Comparison of ENCODE assay signal across 17 cellular contexts in the genomic region with DNA sequence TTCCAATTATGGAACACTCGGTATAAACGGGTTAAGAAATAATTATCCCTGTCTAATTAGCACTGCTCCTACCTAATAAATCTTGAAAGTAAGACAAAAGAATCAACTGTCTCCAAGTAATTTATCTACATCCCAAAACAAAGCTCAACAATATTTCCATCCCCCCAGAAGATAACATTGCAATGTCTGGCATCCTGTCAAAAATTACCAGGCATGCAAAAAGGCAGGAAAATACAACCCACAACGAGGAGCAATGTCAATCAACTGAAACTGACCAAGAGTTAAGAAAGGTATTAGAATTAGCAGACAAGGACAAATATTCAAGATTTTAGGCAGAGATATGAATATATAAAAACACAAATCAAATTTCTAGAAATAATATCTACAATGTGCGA.
"Had no signal": no experiment of that assay in that cellular context is flagged by ENCODE, and none has a peak within 500 bp of the region (broad histone marks: within the 10 kb centered on the region; RNA-seq: fewer than 3 reads in every experiment).

No MANE protein-coding gene starts in this region.

- ATAC-seq: body of pancreas, left colon, lower lobe of right lung, right lobe of liver, T-cell had no signal

- H3K27ac ChIP-seq: body of pancreas, lower lobe of right lung, prostate gland, right lobe of liver, spleen, VCaP had no signal

- H3K4me3 ChIP-seq: body of pancreas, esophagus squamous epithelium, lower lobe of right lung, prostate gland, right lobe of liver, spleen, uterus had no signal

- DNase-seq: activated CD4-positive, alpha-beta T cell treated with anti-CD3 and anti-CD28 coated beads for 1 hour; activated CD4-positive, alpha-beta T cell treated with anti-CD3 and anti-CD28 coated beads, Interleukin-2, amount 50 U/mL, for 48 hours; activated naive CD4-positive, alpha-beta T cell treated with anti-CD3 and anti-CD28 coated beads, Interleukin-2, amount 10 ng/mL, durations not matched to agents 7 days and 5 days; body of pancreas; cortex of kidney; effector CD8-positive, alpha-beta T cell; esophagus squamous epithelium; left colon; lower lobe of right lung; right lobe of liver; spleen; T-cell; uterus had no signal

- H3K27me3 Mint-ChIP-seq: activated naive CD4-positive, alpha-beta T cell treated with anti-CD3 and anti-CD28 coated beads, Interleukin-2, amount 10 ng/mL, durations not matched to agents 7 days and 5 days; central memory CD8-positive, alpha-beta T cell; T-cell had no signal

- H3K9me3 ChIP-seq: prostate gland had no signal

- H3K27me3 ChIP-seq: body of pancreas, esophagus squamous epithelium, right lobe of liver, spleen, uterus had no signal

- H3K4me1 ChIP-seq: body of pancreas, prostate gland, right lobe of liver had no signal

- H3K4me3 Mint-ChIP-seq: activated naive CD4-positive, alpha-beta T cell treated with anti-CD3 and anti-CD28 coated beads, Interleukin-2, amount 10 ng/mL, durations not matched to agents 7 days and 5 days; central memory CD8-positive, alpha-beta T cell; nephron; T-cell had no signal

- H3K36me3 ChIP-seq: lower lobe of right lung, prostate gland, right lobe of liver, spleen, uterus had no signal

- H3K27ac Mint-ChIP-seq: activated naive CD4-positive, alpha-beta T cell treated with anti-CD3 and anti-CD28 coated beads, Interleukin-2, amount 10 ng/mL, durations not matched to agents 7 days and 5 days; nephron; T-cell had no signal
